12 cellular contexts compared by ENCODE assay signal in genomic region chr11:117851091-117851490, GRCh38. TPM values are rescaled to one million over a fixed set of nuclear protein-coding genes. Genes with fewer than 3 reads are reported as not detected.
DNase-seq lines count a peak whose midpoint lies in the region; TF ChIP-seq lines count a peak whose summit lies in the region.
"Had no signal": no experiment of that assay in that cellular context is flagged by ENCODE, and none has a peak within 500 bp of the region (broad histone marks: within the 10 kb centered on the region; RNA-seq: fewer than 3 reads in every experiment).

No MANE protein-coding gene starts in this region.

- H3K4me1 Mint-ChIP-seq in endodermal cell = peaks cover 10% of the 10 kb centered on the region

- H3K27me3 ChIP-seq in endodermal cell (ENCODE audit: control insufficient read depth, insufficient read depth, low read length, poor library complexity, severe bottlenecking) (no peaks in the 10 kb centered on the region), muscle layer of colon (ENCODE audit: control insufficient read depth in 1 of 2, insufficient read depth in 2 of 2, low read length in 2 of 2) (no peaks in the 10 kb centered on the region)
- H3K27me3 ChIP-seq: pancreas had no signal

- no peak for TF ChIP-seq CTCF in endodermal cell (conservative IDR thresholded peaks at IDR 0.05)

- 72 to 80% methylated on average over 2 to 3 of the region's 3 CpGs for WGBS in endodermal cell (ENCODE audit: insufficient coverage in 1 of 2, insufficient read length in 1 of 2), 2 experiments

- H3K36me3 Mint-ChIP-seq in endodermal cell (ENCODE audit: low read depth) = peaks cover 10% of the 10 kb centered on the region

- H3K4me1 ChIP-seq in endodermal cell (ENCODE audit: control insufficient read depth, insufficient read depth, low read length) (peaks cover 2% of the 10 kb centered on the region), muscle layer of colon (ENCODE audit: insufficient read depth, low read length) (peaks cover 24% of the 10 kb centered on the region)
- H3K4me1 ChIP-seq: pancreas had no signal

- no peaks in the 10 kb centered on the region for H3K27me3 Mint-ChIP-seq in endodermal cell (ENCODE audit: insufficient read depth)

- no peak overlapping the region for H3K27ac Mint-ChIP-seq in endodermal cell

- no peak overlapping the region for H3K27ac ChIP-seq in endodermal cell (ENCODE audit: low read depth, low read length)
- H3K27ac ChIP-seq in muscle layer of colon (ENCODE audit: low read depth, low read length) = peak overlapping the region; percentile 21
- H3K27ac ChIP-seq: pancreas had no signal

- peaks cover 3% of the 10 kb centered on the region for H3K9me3 Mint-ChIP-seq in endodermal cell

- H3K36me3 ChIP-seq in endodermal cell (ENCODE audit: control insufficient read depth, insufficient read depth, low read length) = peaks cover 9% of the 10 kb centered on the region
- no peaks in the 10 kb centered on the region for H3K36me3 ChIP-seq in muscle layer of colon (ENCODE audit: insufficient read depth, low read length)
- H3K36me3 ChIP-seq: pancreas had no signal

- peak; percentile 31 for DNase-seq in Daoy (ENCODE audit: low read depth)
- DNase-seq in RPMI7951 (ENCODE audit: low read depth) = peak; percentile 38
- DNase-seq in endodermal cell = peak; percentile 68
- DNase-seq in kidney tubule cell (ENCODE audit: low spot score) = no peak
- no peak for DNase-seq in NCI-H446 treated with DMSO at 0.1 percent for 48 hours (lab: John Stamatoyannopoulos, UW)
- DNase-seq in Ammon's horn (ENCODE audit: low spot score) = no peak
- DNase-seq in NCI-H2029 (lab: John Stamatoyannopoulos, UW) = no peak
- DNase-seq: activated CD4-positive, CD25-positive, alpha-beta regulatory T cell; NCI-H2081 treated with DMSO at 0.1 percent for 48 hours; pancreas had no signal

- H3K4me3 Mint-ChIP-seq in endodermal cell = no peak overlapping the region

- no peaks in the 10 kb centered on the region for H3K9me3 ChIP-seq in endodermal cell (ENCODE audit: control insufficient read depth, low read length)
- H3K9me3 ChIP-seq in muscle layer of colon (ENCODE audit: low read length) = no peaks in the 10 kb centered on the region
- H3K9me3 ChIP-seq: pancreas had no signal

- no peak overlapping the region for H3K9ac ChIP-seq in endodermal cell (ENCODE audit: extremely low read depth, low read length, poor library complexity, severe bottlenecking)
- H3K9ac ChIP-seq in muscle layer of colon (ENCODE audit: low read length) = no peak overlapping the region

- H3K4me3 ChIP-seq in endodermal cell (ENCODE audit: low read length) (no peak overlapping the region), muscle layer of colon (ENCODE audit: low read depth in 1 of 2, low read length in 2 of 2) (no peak overlapping the region)
- H3K4me3 ChIP-seq: pancreas had no signal

RNA-seq across cellular contexts. Expression of gene FXYD6, which starts 25.4 kb away (rescaled TPM):
- total RNA-seq in Daoy (2014; rRNA removed; shearing (Covaris generic)) = 15.8 and 15.9 TPM in 2 replicates
- total RNA-seq in RPMI7951 (2014; rRNA removed; shearing (Covaris generic)) = 0.24 and 0.78 TPM in 2 replicates
- 10 to 100 TPM; 54.1 to 61.8 TPM for total RNA-seq in endodermal cell
- polyA plus RNA-seq in endodermal cell (2013, experiment 1 of 2) = 197 TPM
- 184 TPM for polyA plus RNA-seq in endodermal cell (2013, experiment 2 of 2)

RNA-seq across cellular contexts. Expression of gene FXYD2, which starts 26.5 kb away (rescaled TPM):
- 1.3 TPM in 1 of 2 replicates, not detected in the other for total RNA-seq in Daoy (2014; rRNA removed; shearing (Covaris generic))
- 0.10 TPM in 1 of 2 replicates, not detected in the other for total RNA-seq in RPMI7951 (2014; rRNA removed; shearing (Covaris generic))
- total RNA-seq in endodermal cell = 1 to 10 TPM; 3.0 TPM
- 1.0 TPM for polyA plus RNA-seq in endodermal cell (2013, experiment 1 of 2)
- polyA plus RNA-seq in endodermal cell (2013, experiment 2 of 2) = 1.3 TPM

RNA-seq across cellular contexts. Expression of gene DSCAML1, which starts 54.1 kb away (rescaled TPM):
- not detected in 2 replicates for total RNA-seq in Daoy (2014; rRNA removed; shearing (Covaris generic))
- total RNA-seq in RPMI7951 (2014; rRNA removed; shearing (Covaris generic)) = not detected in 2 replicates
- 10 to 100 TPM in 1 of 2 donors, 1 to 10 TPM in 1; 5.6 to 10.9 TPM for total RNA-seq in endodermal cell
- 1.4 TPM for polyA plus RNA-seq in endodermal cell (2013, experiment 1 of 2)
- polyA plus RNA-seq in endodermal cell (2013, experiment 2 of 2) = 0.50 TPM
- total RNA-seq: glomerular endothelial cell had no signal

Comparison
In these comparisons a context has a peak if more than half of its experiments do, and no peak if none do; other contexts are left out.
1. DNase-seq: peak in Daoy (single experiment), RPMI7951 (single experiment) and endodermal cell (single experiment); none in kidney tubule cell (single experiment), NCI-H446 treated with DMSO at 0.1 percent for 48 hours (single experiment), Ammon's horn (single experiment) and NCI-H2029 (single experiment).